In the genomic region with DNA sequence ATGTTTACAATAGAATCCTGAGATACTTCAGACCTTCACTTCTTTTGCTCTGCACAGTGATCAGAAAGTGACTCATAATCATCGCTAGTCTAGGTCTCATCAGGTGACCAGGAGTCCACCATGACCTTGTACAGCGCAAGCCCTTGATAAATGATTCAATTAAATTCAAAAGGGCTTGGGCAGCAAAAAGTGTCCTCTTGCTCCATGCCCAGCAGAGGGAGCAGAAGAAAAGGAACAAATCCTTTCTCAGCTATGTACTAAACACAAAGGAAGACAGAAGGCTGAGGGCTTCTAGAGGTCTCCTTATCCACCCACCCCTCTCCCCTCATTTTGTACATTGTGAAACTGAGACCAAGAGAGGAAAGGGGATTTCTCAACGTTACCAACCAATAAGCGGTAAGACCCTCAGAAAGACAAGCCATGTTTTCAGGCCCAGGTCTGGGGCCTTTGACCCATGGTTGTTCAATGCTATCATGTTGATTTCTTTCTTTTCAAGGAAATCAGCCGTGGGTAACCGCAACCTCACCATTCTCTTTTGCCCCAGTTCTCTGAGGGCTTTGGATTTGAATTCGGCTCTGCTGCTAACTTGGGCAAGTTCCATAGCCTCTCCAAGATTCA, we compare ENCODE assay signal across 8 cellular contexts.
DNase-seq lines count a peak whose midpoint lies in the region; ATAC-seq and TF ChIP-seq lines count a peak whose summit lies in the region.

No MANE protein-coding gene starts in this region.

- intact Hi-C loops in body of pancreas (cut with DNase I), result no loop called here
- intact Hi-C loops in left lung (cut with DNase I), result no loop called here

- no peak overlapping the region for H3K4me3 ChIP-seq in GM06990 (replicated peaks; ENCODE audit: low read depth, low read length)
- H3K4me3 ChIP-seq in NB4 (ENCODE audit: low read depth, low read length), result no peak overlapping the region
- no peak overlapping the region for H3K4me3 ChIP-seq in body of pancreas
- H3K4me3 ChIP-seq in left lung, result no peak overlapping the region

- H3K36me3 ChIP-seq in GM06990 (ENCODE audit: control insufficient read depth, insufficient read depth, low read length) (no peaks in the 10 kb centered on the region), body of pancreas (replicated peaks in 1 of 2; ENCODE audit: insufficient read depth in 1 of 2, low read depth in 2 of 2) (no peaks in the 10 kb centered on the region), left lung (no peaks in the 10 kb centered on the region)

- no peak overlapping the region for H3K27ac Mint-ChIP-seq in T-helper 17 cell

- H3K9me3 ChIP-seq in body of pancreas (no peaks in the 10 kb centered on the region), left lung (no peaks in the 10 kb centered on the region), T-helper 17 cell (ENCODE audit: control insufficient read depth, low read length, poor library complexity, severe bottlenecking) (no peaks in the 10 kb centered on the region)

- TF ChIP-seq POLR2A in NB4 (IDR thresholded peaks at IDR 0.05; ENCODE audit: extremely low read depth, insufficient read length) (no peak), body of pancreas (IDR thresholded peaks at IDR 0.05) (no peak)

- H3K27me3 ChIP-seq in GM06990 (replicated peaks; ENCODE audit: control insufficient read depth, insufficient read depth, low read length) (no peaks in the 10 kb centered on the region), body of pancreas (no peaks in the 10 kb centered on the region), left lung (no peaks in the 10 kb centered on the region)

- TF ChIP-seq CTCF in GM06990 (IDR thresholded peaks at IDR 0.05; ENCODE audit: insufficient read depth, low read length, poor library complexity, severe bottlenecking) (peak; percentile 49), NB4 (IDR thresholded peaks at IDR 0.05; ENCODE audit: low read depth, low read length) (peak; percentile 43), body of pancreas (IDR thresholded peaks at IDR 0.05) (peak; percentile 38 to 62 (median 52)), left lung (IDR thresholded peaks at IDR 0.05) (peak; percentile 31 to 38)

- WGBS in body of pancreas, 2 donors, result 56 to 61% methylated on average over 7 of the region's 7 CpGs

- ATAC-seq in body of pancreas (peak; percentile 74), left lung (peak; percentile 76), T-helper 17 cell (no peak), GM21360 (IDR thresholded peaks at IDR 0.05; ENCODE audit: unreplicated experiment) (no peak)

- H3K4me1 Mint-ChIP-seq in T-helper 17 cell, result peaks cover 10% of the 10 kb centered on the region

- H3K4me3 Mint-ChIP-seq in T-helper 17 cell, result no peak overlapping the region

- H3K27ac ChIP-seq in body of pancreas (no peak overlapping the region), left lung (no peak overlapping the region)

- no peaks in the 10 kb centered on the region for H3K36me3 Mint-ChIP-seq in T-helper 17 cell (ENCODE audit: low read depth)

- no peaks in the 10 kb centered on the region for H3K4me1 ChIP-seq in body of pancreas
- peaks cover 0 to 6% of the 10 kb centered on the region in 2 donors for H3K4me1 ChIP-seq in left lung

- peaks cover 6% of the 10 kb centered on the region for H3K27me3 Mint-ChIP-seq in T-helper 17 cell

- DNase-seq in GM06990 (ENCODE audit: extremely low read depth, insufficient read length), result no peak
- DNase-seq in NB4 (ENCODE audit: low read depth), result peak; percentile 52
- peak in 2 of 4 donors; percentile 27 to 38 for DNase-seq in body of pancreas
- no peak for DNase-seq in left lung
- DNase-seq in T-helper 17 cell, result no peak
- no peak for DNase-seq in activated effector memory CD4-positive, alpha-beta T cell treated with Interleukin-2 at 50 U/mL for 16 hours
- no peak for DNase-seq in SKM-1 (lab: John Stamatoyannopoulos, UW; ENCODE audit: unreplicated experiment)

Comparison
In these comparisons a context has a peak if more than half of its experiments do, and no peak if none do; other contexts are left out.
1. ATAC-seq: peak in body of pancreas (single experiment) and left lung (single experiment); none in T-helper 17 cell (single experiment) and GM21360 (single experiment).
2. Peak in every context shown above with its lines, with median percentiles within 50 percentile points of each other: CTCF ChIP-seq.